Comparison of ENCODE assay signal across 27 cellular contexts in the genomic region with DNA sequence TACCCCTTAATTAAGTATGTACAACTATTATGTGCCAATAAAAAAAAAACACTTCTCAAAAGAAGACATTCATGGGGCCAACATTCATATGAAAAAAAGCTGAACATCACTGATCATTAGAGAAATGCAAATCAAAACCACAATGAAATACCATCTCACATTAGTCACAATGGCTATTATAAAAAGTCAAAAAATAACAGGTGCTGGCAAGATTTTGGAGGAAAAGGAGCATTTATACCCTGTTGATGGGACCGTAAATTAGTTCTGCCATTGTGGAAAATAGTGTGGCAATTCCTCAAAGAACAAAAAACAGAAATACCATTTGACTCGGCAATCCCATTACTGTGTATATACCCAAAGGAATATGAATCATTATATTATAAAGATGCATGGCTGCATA.
"Had no signal": no experiment of that assay in that cellular context is flagged by ENCODE, and none has a peak within 500 bp of the region (broad histone marks: within the 10 kb centered on the region; RNA-seq: fewer than 3 reads in every experiment).

No MANE protein-coding gene starts in this region.

- H3K4me3 ChIP-seq: stomach, suprapubic skin, testis, thoracic aorta, thyroid gland, tibial artery, tibial nerve, transverse colon, upper lobe of left lung, upper lobe of right lung, uterus, vagina had no signal

- H3K4me3 Mint-ChIP-seq: stimulated activated effector memory CD8-positive, alpha-beta T cell treated with anti-CD3 and anti-CD28 coated beads, Interleukin-12 subunit alpha, Interleukin-12 subunit beta, amount 100 ng/mL, for 72 hours; stimulated activated memory B cell treated with anti-CD40 and anti-IgM and Interleukin-4, amounts not matched to agents 10 μg/mL and 1 μg/mL and 100 μg/mL, for 72 hours; stimulated activated naive B cell treated with anti-CD40 and anti-IgM and Interleukin-4, amounts not matched to agents 10 μg/mL and 1 μg/mL and 100 μg/mL, for 72 hours; stimulated activated naive CD8-positive, alpha-beta T cell treated with anti-CD3 and anti-CD28 coated beads, Interleukin-15, amount 100 ng/mL, for 72 hours; stimulated activated naive CD8-positive, alpha-beta T cell treated with anti-CD3 and anti-CD28 coated beads, Interleukin-15, Interleukin-2, amounts not matched to agents 100 ng/mL and 50 ng/mL, for 24 hours; type B pancreatic cell had no signal

- H3K27me3 ChIP-seq: stomach, suprapubic skin, testis, thyroid gland, tibial artery, tibial nerve, transverse colon, upper lobe of left lung, upper lobe of right lung, uterus, vagina had no signal

- H3K4me1 ChIP-seq: stomach, suprapubic skin, testis, thyroid gland, tibial artery, tibial nerve, transverse colon, upper lobe of right lung, uterus, vagina had no signal

- H3K27ac ChIP-seq: stomach, suprapubic skin, testis, thoracic aorta, thyroid gland, tibial artery, tibial nerve, transverse colon, upper lobe of left lung, upper lobe of right lung, uterus, vagina had no signal

- ATAC-seq: stimulated activated effector memory CD8-positive, alpha-beta T cell treated with anti-CD3 and anti-CD28 coated beads, Interleukin-12 subunit alpha, Interleukin-12 subunit beta, amount 100 ng/mL, for 72 hours; stimulated activated memory B cell treated with anti-CD40 and anti-IgM and Interleukin-4, amounts not matched to agents 10 μg/mL and 1 μg/mL and 100 μg/mL, for 72 hours; stimulated activated naive B cell treated with anti-CD40 and anti-IgM and Interleukin-4, amounts not matched to agents 10 μg/mL and 1 μg/mL and 100 μg/mL, for 72 hours; stimulated activated naive CD8-positive, alpha-beta T cell treated with anti-CD3 and anti-CD28 coated beads, Interleukin-15, amount 100 ng/mL, for 72 hours; stimulated activated naive CD8-positive, alpha-beta T cell treated with anti-CD3 and anti-CD28 coated beads, Interleukin-15, Interleukin-2, amounts not matched to agents 100 U/mL and 50 U/mL, for 24 hours; upper lobe of right lung had no signal

- H3K9me3 Mint-ChIP-seq: stimulated activated naive CD8-positive, alpha-beta T cell treated with anti-CD3 and anti-CD28 coated beads, Interleukin-15, Interleukin-2, amounts not matched to agents 100 ng/mL and 50 ng/mL, for 24 hours had no signal

- DNase-seq: stimulated activated CD4-positive, alpha-beta T cell treated with anti-CD3 and anti-CD28 coated beads, Interleukin-2, amount 100 ng/mL, for 24 hours; stimulated activated CD4-positive, alpha-beta T cell treated with anti-CD3 and anti-CD28 coated beads, Interleukin-2, amount 100 ng/mL, for 48 hours; stimulated activated CD4-positive, alpha-beta T cell treated with anti-CD3 and anti-CD28 coated beads, Interleukin-4, amount 100 ng/mL, for 24 hours; stimulated activated CD4-positive, alpha-beta T cell treated with anti-CD3 and anti-CD28 coated beads, Interleukin-4, amount 100 ng/mL, for 4 hours; stimulated activated naive B cell treated with anti-CD40 and anti-IgM and Interleukin-4, amounts not matched to agents 10 μg/mL and 1 μg/mL and 100 μg/mL, for 72 hours; stimulated activated naive CD4-positive, alpha-beta T cell; stimulated activated naive CD4-positive, alpha-beta T cell treated with Interleukin-2 at 50 U/mL for 16 hours; stimulated activated naive CD8-positive, alpha-beta T cell treated with anti-CD3 and anti-CD28 coated beads, Interleukin-15, amount 100 ng/mL, for 72 hours; stimulated activated naive CD8-positive, alpha-beta T cell treated with anti-CD3 and anti-CD28 coated beads, Interleukin-15, Interleukin-2, amounts not matched to agents 100 U/mL and 50 U/mL, for 24 hours; stomach; substantia nigra; testis; thyroid gland; tibial artery; transverse colon; trophoblast cell; upper lobe of left lung; upper lobe of right lung; uterus had no signal

- H3K27me3 Mint-ChIP-seq: stimulated activated memory B cell treated with anti-CD40 and anti-IgM and Interleukin-4, amounts not matched to agents 10 μg/mL and 1 μg/mL and 100 μg/mL, for 72 hours; stimulated activated naive B cell treated with anti-CD40 and anti-IgM and Interleukin-4, amounts not matched to agents 10 μg/mL and 1 μg/mL and 100 μg/mL, for 72 hours; stimulated activated naive CD8-positive, alpha-beta T cell treated with anti-CD3 and anti-CD28 coated beads, Interleukin-15, amount 100 ng/mL, for 72 hours; type B pancreatic cell had no signal

- H3K36me3 ChIP-seq: stomach, suprapubic skin, thoracic aorta, thyroid gland, tibial artery, tibial nerve, transverse colon, upper lobe of left lung, upper lobe of right lung, uterus, vagina had no signal

- H3K9me3 ChIP-seq: stomach, suprapubic skin, testis, thoracic aorta, thyroid gland, tibial artery, transverse colon, upper lobe of left lung, upper lobe of right lung, uterus, vagina had no signal

- H3K4me1 Mint-ChIP-seq: stimulated activated effector memory CD8-positive, alpha-beta T cell treated with anti-CD3 and anti-CD28 coated beads, Interleukin-12 subunit alpha, Interleukin-12 subunit beta, amount 100 ng/mL, for 72 hours; stimulated activated memory B cell treated with anti-CD40 and anti-IgM and Interleukin-4, amounts not matched to agents 10 μg/mL and 1 μg/mL and 100 μg/mL, for 72 hours; stimulated activated naive B cell treated with anti-CD40 and anti-IgM and Interleukin-4, amounts not matched to agents 10 μg/mL and 1 μg/mL and 100 μg/mL, for 72 hours; stimulated activated naive CD8-positive, alpha-beta T cell treated with anti-CD3 and anti-CD28 coated beads, Interleukin-15, amount 100 ng/mL, for 72 hours had no signal

- H3K27ac Mint-ChIP-seq: stimulated activated effector memory CD8-positive, alpha-beta T cell treated with anti-CD3 and anti-CD28 coated beads, Interleukin-12 subunit alpha, Interleukin-12 subunit beta, amount 100 ng/mL, for 72 hours; stimulated activated memory B cell treated with anti-CD40 and anti-IgM and Interleukin-4, amounts not matched to agents 10 μg/mL and 1 μg/mL and 100 μg/mL, for 72 hours; stimulated activated naive B cell treated with anti-CD40 and anti-IgM and Interleukin-4, amounts not matched to agents 10 μg/mL and 1 μg/mL and 100 μg/mL, for 72 hours; stimulated activated naive CD8-positive, alpha-beta T cell treated with anti-CD3 and anti-CD28 coated beads, Interleukin-15, amount 100 ng/mL, for 72 hours; stimulated activated naive CD8-positive, alpha-beta T cell treated with anti-CD3 and anti-CD28 coated beads, Interleukin-15, Interleukin-2, amounts not matched to agents 100 ng/mL and 50 ng/mL, for 24 hours; type B pancreatic cell had no signal

- H3K36me3 Mint-ChIP-seq: stimulated activated effector memory CD8-positive, alpha-beta T cell treated with anti-CD3 and anti-CD28 coated beads, Interleukin-12 subunit alpha, Interleukin-12 subunit beta, amount 100 ng/mL, for 72 hours; stimulated activated memory B cell treated with anti-CD40 and anti-IgM and Interleukin-4, amounts not matched to agents 10 μg/mL and 1 μg/mL and 100 μg/mL, for 72 hours; stimulated activated naive B cell treated with anti-CD40 and anti-IgM and Interleukin-4, amounts not matched to agents 10 μg/mL and 1 μg/mL and 100 μg/mL, for 72 hours; type B pancreatic cell had no signal
